In the genomic region with DNA sequence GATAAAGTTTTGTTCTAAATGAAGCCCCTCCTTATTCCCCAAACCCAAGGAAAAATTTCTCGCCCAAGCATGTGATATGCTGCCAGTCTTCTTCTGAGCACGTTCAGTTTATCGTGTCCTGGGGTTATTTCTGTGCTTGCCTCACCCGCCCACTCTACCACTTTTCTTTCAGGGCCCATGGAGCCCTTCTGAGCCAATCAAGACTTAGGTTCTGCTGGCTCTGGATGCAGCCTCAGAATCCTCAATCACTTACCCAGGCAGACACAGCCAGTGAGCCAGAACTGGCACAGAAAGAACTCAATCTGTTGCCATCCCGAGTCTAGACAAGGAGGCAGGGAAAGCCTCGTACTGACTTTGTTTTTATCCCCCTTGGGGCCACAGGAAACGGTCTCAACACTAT, we compare ENCODE assay signal across 39 cellular contexts. TPM values are rescaled to one million over a fixed set of nuclear protein-coding genes. Genes with fewer than 3 reads are reported as not detected.
"Had no signal": no experiment of that assay in that cellular context is flagged by ENCODE, and none has a peak within 500 bp of the region (broad histone marks: within the 10 kb centered on the region; RNA-seq: fewer than 3 reads in every experiment).

No MANE protein-coding gene starts in this region.

- H3K36me3 ChIP-seq: adrenal gland, brain microvascular endothelial cell, breast epithelium had no signal

- H3K4me3 ChIP-seq: adrenal gland, body of pancreas, breast epithelium had no signal

- H3K4me1 Mint-ChIP-seq: activated B cell treated with CpG ODN at 0.5 μM for 24 hours; activated CD4-positive, alpha-beta T cell treated with anti-CD3 and anti-CD28 coated beads, Interleukin-2, amount 10 ng/mL, durations not matched to agents 24 days and 14 days; activated naive CD8-positive, alpha-beta T cell treated with anti-CD3 and anti-CD28 coated beads for 36 hours; activated T-helper 17 cell treated with anti-CD3 and anti-CD28 coated beads, Interleukin-2, amount 50 U/mL, for 72 hours had no signal

- H3K27ac Mint-ChIP-seq: activated B cell treated with CpG ODN at 0.5 μM for 24 hours; activated CD4-positive, alpha-beta memory T cell treated with anti-CD3 and anti-CD28 coated beads for 36 hours; activated CD4-positive, alpha-beta T cell treated with anti-CD3 and anti-CD28 coated beads, Interleukin-2, amount 10 ng/mL, durations not matched to agents 24 days and 14 days; activated CD8-positive, alpha-beta T cell treated with anti-CD3 and anti-CD28 coated beads for 36 hours; activated naive CD4-positive, alpha-beta T cell treated with anti-CD3 and anti-CD28 coated beads for 36 hours; activated naive CD4-positive, alpha-beta T cell treated with anti-CD3 and anti-CD28 coated beads, Interleukin-2, amount 50 U/mL, for 72 hours; activated naive CD8-positive, alpha-beta T cell treated with anti-CD3 and anti-CD28 coated beads for 36 hours; activated T-cell treated with anti-CD3 and anti-CD28 coated beads, Interleukin-2, amount 50 U/mL, for 72 hours; activated T-helper 1 cell treated with anti-CD3 and anti-CD28 coated beads, Interleukin-12 subunit alpha, Interleukin-12 subunit beta, Interleukin-2, Interleukin-4 antibody, amounts not matched to agents 30 ng/mL and 10 ng/mL and 1 ng/mL, durations not matched to agents 14 hours and 24 hours and 36 hours; activated T-helper 17 cell treated with anti-CD3 and anti-CD28 coated beads, Interleukin-2, amount 50 U/mL, for 72 hours; T-helper 1 cell treated with Interleukin-12 subunit alpha and Interleukin-12 subunit beta and Interleukin-4 antibody, amounts not matched to agents 30 μg/mL and 1 μg/mL, for 36 hours; T-helper 2 cell treated with Interferon-gamma antibody and Interleukin-4, amounts not matched to agents 5 μg/mL and 100 μg/mL, for 36 hours had no signal

- H3K27me3 ChIP-seq: adrenal gland, body of pancreas, breast epithelium had no signal

- H3K27me3 Mint-ChIP-seq: activated B cell treated with CpG ODN at 0.5 μM for 24 hours; activated CD4-positive, alpha-beta memory T cell treated with anti-CD3 and anti-CD28 coated beads for 36 hours; activated CD4-positive, alpha-beta T cell treated with anti-CD3 and anti-CD28 coated beads, Interleukin-2, amount 10 ng/mL, durations not matched to agents 24 days and 14 days; activated CD8-positive, alpha-beta T cell treated with anti-CD3 and anti-CD28 coated beads for 36 hours; activated naive CD8-positive, alpha-beta T cell treated with anti-CD3 and anti-CD28 coated beads for 36 hours had no signal

- H3K4me3 Mint-ChIP-seq: activated B cell treated with CpG ODN at 0.5 μM for 24 hours; activated CD4-positive, alpha-beta memory T cell treated with anti-CD3 and anti-CD28 coated beads for 36 hours; activated CD4-positive, alpha-beta T cell treated with anti-CD3 and anti-CD28 coated beads, Interleukin-2, amount 10 ng/mL, durations not matched to agents 24 days and 14 days; activated CD8-positive, alpha-beta T cell treated with anti-CD3 and anti-CD28 coated beads for 36 hours; activated naive CD4-positive, alpha-beta T cell treated with anti-CD3 and anti-CD28 coated beads for 36 hours; activated naive CD8-positive, alpha-beta T cell treated with anti-CD3 and anti-CD28 coated beads for 36 hours; activated T-cell treated with anti-CD3 and anti-CD28 coated beads, Interleukin-2, amount 50 U/mL, for 4 hours; activated T-cell treated with anti-CD3 and anti-CD28 coated beads, Interleukin-2, amount 50 U/mL, for 72 hours; activated T-helper 1 cell treated with anti-CD3 and anti-CD28 coated beads, Interleukin-12 subunit alpha, Interleukin-12 subunit beta, Interleukin-2, Interleukin-4 antibody, amounts not matched to agents 30 ng/mL and 10 ng/mL and 1 ng/mL, durations not matched to agents 14 hours and 24 hours and 36 hours; activated T-helper 17 cell treated with anti-CD3 and anti-CD28 coated beads, Interleukin-2, amount 50 U/mL, for 72 hours; T-helper 1 cell treated with Interleukin-12 subunit alpha and Interleukin-12 subunit beta and Interleukin-4 antibody, amounts not matched to agents 30 μg/mL and 1 μg/mL, for 36 hours; T-helper 2 cell treated with Interferon-gamma antibody and Interleukin-4, amounts not matched to agents 5 μg/mL and 100 μg/mL, for 36 hours had no signal

- H3K36me3 Mint-ChIP-seq: activated CD4-positive, alpha-beta memory T cell treated with anti-CD3 and anti-CD28 coated beads for 36 hours; activated naive CD4-positive, alpha-beta T cell treated with anti-CD3 and anti-CD28 coated beads, Interleukin-2, amount 50 U/mL, for 72 hours; activated naive CD8-positive, alpha-beta T cell treated with anti-CD3 and anti-CD28 coated beads for 36 hours had no signal

- H3K9me3 Mint-ChIP-seq: activated CD4-positive, alpha-beta T cell treated with anti-CD3 and anti-CD28 coated beads, Interleukin-2, amount 10 ng/mL, durations not matched to agents 24 days and 14 days; activated CD8-positive, alpha-beta T cell treated with anti-CD3 and anti-CD28 coated beads for 36 hours; activated naive CD8-positive, alpha-beta T cell treated with anti-CD3 and anti-CD28 coated beads for 36 hours; activated T-cell treated with anti-CD3 and anti-CD28 coated beads, Interleukin-2, amount 50 U/mL, for 4 hours; activated T-helper 1 cell treated with anti-CD3 and anti-CD28 coated beads, Interleukin-12 subunit alpha, Interleukin-12 subunit beta, Interleukin-2, Interleukin-4 antibody, amounts not matched to agents 30 ng/mL and 10 ng/mL and 1 ng/mL, durations not matched to agents 14 hours and 24 hours and 36 hours; activated T-helper 17 cell treated with anti-CD3 and anti-CD28 coated beads, Interleukin-2, amount 50 U/mL, for 72 hours; T-helper 1 cell treated with Interleukin-12 subunit alpha and Interleukin-12 subunit beta and Interleukin-4 antibody, amounts not matched to agents 30 μg/mL and 1 μg/mL, for 36 hours; T-helper 2 cell treated with Interferon-gamma antibody and Interleukin-4, amounts not matched to agents 5 μg/mL and 100 μg/mL, for 36 hours had no signal

- H3K9me3 ChIP-seq: adrenal gland, body of pancreas, breast epithelium had no signal

- H3K4me1 ChIP-seq: adrenal gland, body of pancreas, breast epithelium had no signal

- ATAC-seq: activated CD8-positive, alpha-beta T cell treated with anti-CD3 and anti-CD28 coated beads for 36 hours; activated naive CD4-positive, alpha-beta T cell treated with anti-CD3 and anti-CD28 coated beads, Interleukin-2, amount 50 U/mL, for 72 hours; activated T-cell treated with anti-CD3 and anti-CD28 coated beads, Interleukin-2, amount 50 U/mL, for 4 hours; activated T-cell treated with anti-CD3 and anti-CD28 coated beads, Interleukin-2, amount 50 U/mL, for 72 hours; activated T-helper 17 cell treated with anti-CD3 and anti-CD28 coated beads, Interleukin-2, amount 50 U/mL, for 72 hours; body of pancreas had no signal

- FAIRE-seq: astrocyte, TTC549 had no signal

- DNase-seq: activated B cell treated with CpG ODN at 0.5 μM for 24 hours; activated CD4-positive, alpha-beta memory T cell treated with anti-CD3 and anti-CD28 coated beads for 36 hours; activated CD4-positive, alpha-beta T cell treated with anti-CD3 and anti-CD28 coated beads for 4 hours; activated CD4-positive, alpha-beta T cell treated with anti-CD3 and anti-CD28 coated beads, Interleukin-2, amount 10 ng/mL, durations not matched to agents 24 days and 14 days; activated CD4-positive, alpha-beta T cell treated with anti-CD3 and anti-CD28 coated beads, Interleukin-2, amount 50 U/mL, for 1 hour; activated CD4-positive, alpha-beta T cell treated with anti-CD3 and anti-CD28 coated beads, Interleukin-2, amount 50 U/mL, for 4 hours; activated CD4-positive, CD25-positive, alpha-beta regulatory T cell treated with anti-CD3 and anti-CD28 coated beads, Interleukin-2, amount 50 U/mL, for 72 hours; activated CD8-positive, alpha-beta memory T cell treated with anti-CD3 and anti-CD28 coated beads, Interleukin-2, amount 50 U/mL, for 4 hours; activated CD8-positive, alpha-beta T cell treated with anti-CD3 and anti-CD28 coated beads for 36 hours; activated effector memory CD4-positive, alpha-beta T cell treated with anti-CD3 and anti-CD28 coated beads, Interleukin-2, amount 50 U/mL, for 16 hours; activated gamma-delta T cell treated with Interleukin-2 at 50 U/mL for 16 hours; activated naive CD4-positive, alpha-beta T cell; activated naive CD4-positive, alpha-beta T cell treated with anti-CD3 and anti-CD28 coated beads for 36 hours; activated naive CD4-positive, alpha-beta T cell treated with anti-CD3 and anti-CD28 coated beads, Interleukin-2, amount 50 U/mL, for 16 hours; activated naive CD8-positive, alpha-beta T cell treated with anti-CD3 and anti-CD28 coated beads for 36 hours; activated T-cell treated with anti-CD3 and anti-CD28 coated beads for 4 hours; activated T-cell treated with anti-CD3 and anti-CD28 coated beads, Interleukin-2, amount 50 U/mL, for 1 hour; activated T-cell treated with anti-CD3 and anti-CD28 coated beads, Interleukin-2, amount 50 U/mL, for 4 hours; activated T-cell treated with anti-CD3 and anti-CD28 coated beads, Interleukin-2, amount 50 U/mL, for 72 hours; adrenal gland; amniotic stem cell; aorta; body of pancreas; brain microvascular endothelial cell; central memory CD4-positive, alpha-beta T cell; T-helper 1 cell; T-helper 2 cell; T-helper 9 cell had no signal

- H3K27ac ChIP-seq: adrenal gland, body of pancreas, brain microvascular endothelial cell, breast epithelium, VCaP had no signal

RNA-seq across cellular contexts. Expression of a gene that starts 34.1 kb away (rescaled TPM):
- total RNA-seq: activated B cell treated with CpG ODN at 0.5 μM for 24 hours; activated CD4-positive, alpha-beta memory T cell treated with anti-CD3 and anti-CD28 coated beads for 36 hours; activated CD4-positive, alpha-beta T cell treated with anti-CD3 and anti-CD28 coated beads, Interleukin-2, amount 10 ng/mL, durations not matched to agents 24 days and 14 days; activated CD8-positive, alpha-beta memory T cell treated with anti-CD3 and anti-CD28 coated beads for 36 hours; activated CD8-positive, alpha-beta T cell treated with anti-CD3 and anti-CD28 coated beads for 36 hours; activated naive CD4-positive, alpha-beta T cell treated with anti-CD3 and anti-CD28 coated beads for 36 hours; activated naive CD4-positive, alpha-beta T cell treated with anti-CD3 and anti-CD28 coated beads, Interleukin-2, amount 50 U/mL, for 72 hours; activated naive CD8-positive, alpha-beta T cell treated with anti-CD3 and anti-CD28 coated beads for 36 hours; activated T-cell treated with anti-CD3 and anti-CD28 coated beads, Interleukin-2, amount 50 U/mL, for 4 hours; activated T-cell treated with anti-CD3 and anti-CD28 coated beads, Interleukin-2, amount 50 U/mL, for 72 hours; activated T-helper 1 cell treated with anti-CD3 and anti-CD28 coated beads, Interleukin-12 subunit alpha, Interleukin-12 subunit beta, Interleukin-2, Interleukin-4 antibody, amounts not matched to agents 30 ng/mL and 10 ng/mL and 1 ng/mL, durations not matched to agents 14 hours and 24 hours and 36 hours; aorta; astrocyte; body of pancreas; cardiac septum had no signal
- polyA plus RNA-seq: aorta had no signal
